In genomic region chr3:25635038-25635437, GRCh38 we compare ENCODE assay signal across 18 cellular contexts. TPM values are rescaled to one million over a fixed set of nuclear protein-coding genes. Genes with fewer than 3 reads are reported as not detected.
DNase-seq lines count a peak whose midpoint lies in the region; ATAC-seq and TF ChIP-seq lines count a peak whose summit lies in the region.
"Had no signal": no experiment of that assay in that cellular context is flagged by ENCODE, and none has a peak within 500 bp of the region (broad histone marks: within the 10 kb centered on the region; RNA-seq: fewer than 3 reads in every experiment).

No MANE protein-coding gene starts in this region.

- H3K27ac ChIP-seq in H9 (ENCODE audit: insufficient read length, low read depth, low read length) (no peak overlapping the region), endodermal cell (ENCODE audit: low read depth, low read length) (no peak overlapping the region)
- H3K27ac ChIP-seq: BLaER1, SJCRH30 had no signal

- H3K18ac ChIP-seq in H9 (ENCODE audit: insufficient read length, low read depth, low read length), result no peak overlapping the region

- H4K91ac ChIP-seq in H9 (ENCODE audit: insufficient read length, low read depth, low read length), result no peak overlapping the region

- H3K27ac Mint-ChIP-seq in activated T-cell treated with anti-CD3 and anti-CD28 coated beads, Interleukin-2, amount 50 U/mL, for 24 hours, result peak overlapping the region; percentile 12
- H3K27ac Mint-ChIP-seq in H9 (peak overlapping the region in 2 of 3 experiments; percentile 13 to 44; a peak in 3 of 7 replicates), endodermal cell (peak overlapping the region; percentile 89), nephron progenitor cell (peak overlapping the region; percentile 8)

- no peaks in the 10 kb centered on the region for H3K9me3 ChIP-seq in H9 (ENCODE audit: control insufficient read depth, low read depth, low read length)
- H3K9me3 ChIP-seq in endodermal cell (ENCODE audit: control insufficient read depth, low read length), result no peaks in the 10 kb centered on the region
- H3K9me3 ChIP-seq: BLaER1, SJCRH30 had no signal

- peaks cover 8% of the 10 kb centered on the region for H3K4me1 Mint-ChIP-seq in activated T-cell treated with anti-CD3 and anti-CD28 coated beads, Interleukin-2, amount 50 U/mL, for 24 hours (ENCODE audit: low read depth)
- H3K4me1 Mint-ChIP-seq in activated T-cell treated with anti-CD3 and anti-CD28 coated beads, Interleukin-2, amount 50 U/mL, for 4 hours (ENCODE audit: low read depth), result peaks cover 10% of the 10 kb centered on the region
- peaks cover 0 to 2% of the 10 kb centered on the region in 2 experiments; a peak in 1 of 4 replicates for H3K4me1 Mint-ChIP-seq in H9
- peaks cover 33% of the 10 kb centered on the region for H3K4me1 Mint-ChIP-seq in endodermal cell
- H3K4me1 Mint-ChIP-seq in nephron progenitor cell, result peaks cover 19% of the 10 kb centered on the region

- H3K23ac ChIP-seq in H9 (ENCODE audit: insufficient read length, low read depth, low read length), result no peak overlapping the region

- no peak overlapping the region for H3K4ac ChIP-seq in H9 (ENCODE audit: low read depth, low read length)

- H3K4me2 ChIP-seq in H9 (ENCODE audit: insufficient read depth, insufficient read length, low read length), result no peak overlapping the region
- H3K4me2 ChIP-seq: BLaER1 had no signal

- H3K14ac ChIP-seq in H9 (ENCODE audit: insufficient read depth, low read length), result no peak overlapping the region

- no peak overlapping the region for H2BK20ac ChIP-seq in H9 (ENCODE audit: low read depth, low read length, poor library complexity, severe bottlenecking)

- no peak overlapping the region for H2BK120ac ChIP-seq in H9 (ENCODE audit: low read depth, low read length, poor library complexity, severe bottlenecking)

- no peak overlapping the region for H2AK5ac ChIP-seq in H9 (ENCODE audit: insufficient read length, low read length)

- H3K9ac ChIP-seq in H9 (ENCODE audit: extremely low read depth, insufficient read length, low read length), result no peak overlapping the region
- peak overlapping the region; percentile 4 for H3K9ac ChIP-seq in endodermal cell (ENCODE audit: extremely low read depth, low read length, poor library complexity, severe bottlenecking)
- H3K9ac ChIP-seq: BLaER1 had no signal

- no peaks in the 10 kb centered on the region for H3K27me3 Mint-ChIP-seq in activated T-cell treated with anti-CD3 and anti-CD28 coated beads, Interleukin-2, amount 50 U/mL, for 24 hours
- no peaks in the 10 kb centered on the region for H3K27me3 Mint-ChIP-seq in activated T-cell treated with anti-CD3 and anti-CD28 coated beads, Interleukin-2, amount 50 U/mL, for 4 hours (ENCODE audit: low read depth)
- H3K27me3 Mint-ChIP-seq in H9 (ENCODE audit: low read depth), result no peaks in the 10 kb centered on the region
- no peaks in the 10 kb centered on the region for H3K27me3 Mint-ChIP-seq in endodermal cell (ENCODE audit: insufficient read depth)
- H3K27me3 Mint-ChIP-seq in nephron progenitor cell (ENCODE audit: low read depth, poor library complexity), result no peaks in the 10 kb centered on the region

- no peaks in the 10 kb centered on the region for H3K9me3 Mint-ChIP-seq in activated T-cell treated with anti-CD3 and anti-CD28 coated beads, Interleukin-2, amount 50 U/mL, for 24 hours
- H3K9me3 Mint-ChIP-seq in activated T-cell treated with anti-CD3 and anti-CD28 coated beads, Interleukin-2, amount 50 U/mL, for 4 hours, result no peaks in the 10 kb centered on the region
- H3K9me3 Mint-ChIP-seq in H9 (no peaks in the 10 kb centered on the region), endodermal cell (no peaks in the 10 kb centered on the region), nephron progenitor cell (no peaks in the 10 kb centered on the region)

- H3K56ac ChIP-seq in H9 (ENCODE audit: insufficient read length, low read depth, low read length), result no peak overlapping the region

- no peak for ATAC-seq in activated T-cell treated with anti-CD3 and anti-CD28 coated beads, Interleukin-2, amount 50 U/mL, for 4 hours
- no peak for ATAC-seq in GM21381 (IDR thresholded peaks at IDR 0.05; ENCODE audit: unreplicated experiment)
- ATAC-seq: K562, PC-3 had no signal

- WGBS in H9 (ENCODE audit: extremely low coverage, insufficient read length, low lambda C conversion rate), result no CpG with 5 or more reads among the region's 3 CpGs
- WGBS in endodermal cell (ENCODE audit: insufficient coverage in 1 of 2, insufficient read length in 1 of 2), 2 experiments, result 81% methylated on average over 3 of the region's 3 CpGs; no CpG with 5 or more reads in 1 of the 2 experiments

- peaks cover 68% of the 10 kb centered on the region for H3K36me3 ChIP-seq in endodermal cell (ENCODE audit: control insufficient read depth, insufficient read depth, low read length)

- H3K79me1 ChIP-seq in H9 (ENCODE audit: insufficient read depth, low read depth, low read length, poor library complexity, severe bottlenecking), result no peaks in the 10 kb centered on the region

- no peak overlapping the region for H4K8ac ChIP-seq in H9 (replicated peaks; ENCODE audit: insufficient read length, low read depth, low read length)

- H2AFZ ChIP-seq in H9 (ENCODE audit: low read length), result no peak overlapping the region

- no peak for DNase-seq in activated T-cell treated with anti-CD3 and anti-CD28 coated beads, Interleukin-2, amount 50 U/mL, for 24 hours
- DNase-seq in activated T-cell treated with anti-CD3 and anti-CD28 coated beads, Interleukin-2, amount 50 U/mL, for 4 hours, result no peak
- no peak for DNase-seq in H9
- DNase-seq in endodermal cell, result no peak
- DNase-seq in nephron progenitor cell, result no peak
- no peak for DNase-seq in HuH-7.5 (ENCODE audit: low spot score)
- no peak for DNase-seq in SKM-1 (lab: John Stamatoyannopoulos, UW; ENCODE audit: unreplicated experiment)
- DNase-seq: DMS 273 treated with DMSO at 0.1 percent for 48 hours, H7, NCI-H1417, NCI-H1930, NCI-H2171, NCI-H774, PC-3, SJCRH30 had no signal

- TF ChIP-seq CTCF in H9 (conservative IDR thresholded peaks at IDR 0.05), result no peak
- TF ChIP-seq CTCF in endodermal cell (conservative IDR thresholded peaks at IDR 0.05), result no peak
- no peak for TF ChIP-seq CTCF in nephron progenitor cell (IDR thresholded peaks at IDR 0.05)

- peaks cover 81% of the 10 kb centered on the region for H3K36me3 Mint-ChIP-seq in activated T-cell treated with anti-CD3 and anti-CD28 coated beads, Interleukin-2, amount 50 U/mL, for 24 hours (ENCODE audit: low read depth)
- H3K36me3 Mint-ChIP-seq in activated T-cell treated with anti-CD3 and anti-CD28 coated beads, Interleukin-2, amount 50 U/mL, for 4 hours (ENCODE audit: insufficient read depth), result peaks cover 34% of the 10 kb centered on the region
- H3K36me3 Mint-ChIP-seq in H9 (ENCODE audit: insufficient read depth in 1 of 3, low read depth in 3 of 3) (peaks cover 13 to 68% (median 59%) of the 10 kb centered on the region in 3 experiments; a peak in 6 of 7 replicates), endodermal cell (ENCODE audit: low read depth) (peaks cover 41% of the 10 kb centered on the region), nephron progenitor cell (ENCODE audit: low read depth) (peaks cover 71% of the 10 kb centered on the region)

- no peak overlapping the region for H2BK12ac ChIP-seq in H9 (ENCODE audit: insufficient read length, low read depth, low read length)

- no peaks in the 10 kb centered on the region for H3K23me2 ChIP-seq in H9 (ENCODE audit: insufficient read length, low read depth, low read length, poor library complexity, severe bottlenecking)

- no peaks in the 10 kb centered on the region for H4K20me1 ChIP-seq in H9 (ENCODE audit: control insufficient read depth, insufficient read depth, insufficient read length)

- H3K27me3 ChIP-seq in H9 (ENCODE audit: insufficient read depth, low read length) (no peaks in the 10 kb centered on the region), endodermal cell (ENCODE audit: control insufficient read depth, insufficient read depth, low read length, poor library complexity, severe bottlenecking) (no peaks in the 10 kb centered on the region)
- H3K27me3 ChIP-seq: BLaER1, SJCRH30 had no signal

- H3K4me1 ChIP-seq in H9 (ENCODE audit: insufficient read depth, low read length) (no peaks in the 10 kb centered on the region), endodermal cell (ENCODE audit: control insufficient read depth, insufficient read depth, low read length) (peaks cover 3% of the 10 kb centered on the region)
- H3K4me1 ChIP-seq: BLaER1, SJCRH30 had no signal

- no peak overlapping the region for H3K4me3 ChIP-seq in endodermal cell (ENCODE audit: low read length)
- H3K4me3 ChIP-seq: BLaER1, K562, SJCRH30 had no signal

- H2BK5ac ChIP-seq in H9 (ENCODE audit: insufficient read length, low read length), result no peak overlapping the region

- H4K5ac ChIP-seq in H9 (ENCODE audit: insufficient read length, low read depth, low read length), result no peak overlapping the region

- no peak overlapping the region for H3K4me3 Mint-ChIP-seq in activated T-cell treated with anti-CD3 and anti-CD28 coated beads, Interleukin-2, amount 50 U/mL, for 24 hours
- H3K4me3 Mint-ChIP-seq in activated T-cell treated with anti-CD3 and anti-CD28 coated beads, Interleukin-2, amount 50 U/mL, for 4 hours, result no peak overlapping the region
- H3K4me3 Mint-ChIP-seq in H9 (no peak overlapping the region), endodermal cell (peak overlapping the region; percentile 9), nephron progenitor cell (no peak overlapping the region)

- H3T11ph ChIP-seq in H9 (ENCODE audit: low read length), result no peak overlapping the region

- no peaks in the 10 kb centered on the region for H3K79me2 ChIP-seq in H9 (ENCODE audit: insufficient read depth, low read length)

- H2BK15ac ChIP-seq in H9 (ENCODE audit: low read depth, low read length), result no peak overlapping the region

RNA-seq across cellular contexts. Expression of gene TOP2B, which starts 29.7 kb away (rescaled TPM):
- 10 to 100 TPM; 71.2 to 73.2 (median 71.7) TPM for total RNA-seq in activated T-cell treated with anti-CD3 and anti-CD28 coated beads, Interleukin-2, amount 50 U/mL, for 4 hours
- total RNA-seq in H9 (2021) (170 and 181 TPM in 2 replicates), endodermal cell (100 to 1,000 TPM; 182 to 209 TPM)
- 221 TPM for polyA plus RNA-seq in endodermal cell (2013, experiment 1 of 2)
- polyA plus RNA-seq in endodermal cell (2013, experiment 2 of 2), result 192 TPM

Comparison
In these comparisons a context has a peak if more than half of its experiments do, and no peak if none do; other contexts are left out.
1. H3K27ac Mint-ChIP-seq: peak in every context shown above with its lines; median percentile 89 in endodermal cell; 28 in H9; 12 in activated T-cell treated with anti-CD3 and anti-CD28 coated beads, Interleukin-2, amount 50 U/mL, for 24 hours; 8 in nephron progenitor cell.